Comparison of ENCODE assay signal across 11 cellular contexts in genomic region chr2:165594935-165595255, GRCh38.
DNase-seq lines count a peak whose midpoint lies in the region; ATAC-seq and TF ChIP-seq lines count a peak whose summit lies in the region.
"Had no signal": no experiment of that assay in that cellular context is flagged by ENCODE, and none has a peak within 500 bp of the region (broad histone marks: within the 10 kb centered on the region; RNA-seq: fewer than 3 reads in every experiment).

No MANE protein-coding gene starts in this region.

- no peak for DNase-seq in suprapubic skin (ENCODE audit: low spot score in 2 of 2)
- no peak for DNase-seq in HUDEP-2 (lab: John Stamatoyannopoulos, UW; ENCODE audit: unreplicated experiment in 76 of 76)
- DNase-seq in stimulated activated naive CD8-positive, alpha-beta T cell treated with anti-CD3 and anti-CD28 coated beads, Interleukin-15, amount 100 ng/mL, for 72 hours: no peak
- DNase-seq: NCI-H1417 treated with DMSO at 0.1 percent for 48 hours, SHP77 had no signal

- peak overlapping the region; percentile 21; the same call in 1 of the 2 replicates for H3K4me2 ChIP-seq in OCI-LY1 (ENCODE audit: low read length)

- no peaks in the 10 kb centered on the region for H3K27me3 ChIP-seq in OCI-LY1 (ENCODE audit: insufficient read depth, low read length)
- H3K27me3 ChIP-seq in suprapubic skin: no peaks in the 10 kb centered on the region

- TF ChIP-seq EP300 in suprapubic skin (IDR thresholded peaks at IDR 0.05): no peak

- H3K9ac ChIP-seq in OCI-LY1 (ENCODE audit: low read length): no peak overlapping the region

- H3K27ac ChIP-seq in OCI-LY1 (ENCODE audit: low read depth, low read length, poor library complexity, severe bottlenecking) (peak overlapping the region; percentile 85), suprapubic skin (no peak overlapping the region)

- H4K20me1 ChIP-seq in OCI-LY1 (ENCODE audit: insufficient read depth, low read length): no peaks in the 10 kb centered on the region

- H3K4me3 ChIP-seq in GM08714 (ENCODE audit: low read length) (peak overlapping the region; percentile 29; the same call in 1 of the 2 replicates), OCI-LY1 (ENCODE audit: low read depth, low read length, poor library complexity, severe bottlenecking) (no peak overlapping the region), suprapubic skin (no peak overlapping the region)

- no peaks in the 10 kb centered on the region for H3K9me2 ChIP-seq in OCI-LY1 (ENCODE audit: low read depth, low read length)

- no peaks in the 10 kb centered on the region for H3K79me2 ChIP-seq in OCI-LY1 (ENCODE audit: insufficient read depth, low read length)

- 82% methylated on average over 6 of the region's 6 CpGs for WGBS in suprapubic skin

- no peaks in the 10 kb centered on the region for H3K4me1 Mint-ChIP-seq in stimulated activated naive CD8-positive, alpha-beta T cell treated with anti-CD3 and anti-CD28 coated beads, Interleukin-15, amount 100 ng/mL, for 72 hours

- H3F3A ChIP-seq in OCI-LY1 (ENCODE audit: insufficient read depth, low read length): no peaks in the 10 kb centered on the region

- H3K9me3 ChIP-seq in OCI-LY1 (ENCODE audit: low read length): no peaks in the 10 kb centered on the region
- H3K9me3 ChIP-seq in suprapubic skin: no peaks in the 10 kb centered on the region

- no peak overlapping the region for H3K4me3 Mint-ChIP-seq in stimulated activated naive CD8-positive, alpha-beta T cell treated with anti-CD3 and anti-CD28 coated beads, Interleukin-15, amount 100 ng/mL, for 72 hours
- H3K4me3 Mint-ChIP-seq: brain had no signal

- TF ChIP-seq CTCF in OCI-LY1 (IDR thresholded peaks at IDR 0.05; ENCODE audit: low read length) (no peak), suprapubic skin (IDR thresholded peaks at IDR 0.05) (no peak)

- H3K4me1 ChIP-seq in OCI-LY1 (ENCODE audit: insufficient read depth, low read length, severe bottlenecking) (peaks cover 32% of the 10 kb centered on the region), suprapubic skin (no peaks in the 10 kb centered on the region)

- peaks cover 4 to 10% of the 10 kb centered on the region in 2 donors for H3K9me3 Mint-ChIP-seq in stimulated activated naive CD8-positive, alpha-beta T cell treated with anti-CD3 and anti-CD28 coated beads, Interleukin-15, amount 100 ng/mL, for 72 hours

- H3K27me3 Mint-ChIP-seq in stimulated activated naive CD8-positive, alpha-beta T cell treated with anti-CD3 and anti-CD28 coated beads, Interleukin-15, amount 100 ng/mL, for 72 hours: peaks cover 7% of the 10 kb centered on the region
- H3K27me3 Mint-ChIP-seq: brain had no signal

- H3K36me3 ChIP-seq in OCI-LY1 (ENCODE audit: insufficient read depth, low read length) (peaks cover 5% of the 10 kb centered on the region; the same call in 1 of the 2 replicates), suprapubic skin (peaks cover 3% of the 10 kb centered on the region)

- H3K27ac Mint-ChIP-seq in stimulated activated naive CD8-positive, alpha-beta T cell treated with anti-CD3 and anti-CD28 coated beads, Interleukin-15, amount 100 ng/mL, for 72 hours: no peak overlapping the region

- ATAC-seq in GM19455 (IDR thresholded peaks at IDR 0.05; ENCODE audit: unreplicated experiment) (peak; percentile 71), HG03039 (IDR thresholded peaks at IDR 0.05; ENCODE audit: unreplicated experiment) (peak; percentile 65), GM18520 (IDR thresholded peaks at IDR 0.05; ENCODE audit: unreplicated experiment) (no peak)
- no peak for ATAC-seq in stimulated activated naive CD8-positive, alpha-beta T cell treated with anti-CD3 and anti-CD28 coated beads, Interleukin-15, amount 100 ng/mL, for 72 hours

- TF ChIP-seq POLR2A in suprapubic skin (IDR thresholded peaks at IDR 0.05): no peak

- H2AFZ ChIP-seq in OCI-LY1 (ENCODE audit: low read length): no peak overlapping the region

Comparison
In these comparisons a context has a peak if more than half of its experiments do, and no peak if none do; other contexts are left out.
1. ATAC-seq: peak in GM19455 (single experiment) and HG03039 (single experiment); none in GM18520 (single experiment) and stimulated activated naive CD8-positive, alpha-beta T cell treated with anti-CD3 and anti-CD28 coated beads, Interleukin-15, amount 100 ng/mL, for 72 hours (single experiment).